ENCODE assay signal across 1 cellular context in genomic region chr6:142945071-142945445, GRCh38.
TF ChIP-seq lines count a peak whose summit lies in the region.

Gene HIVEP2, minus strand, starts transcription at chr6:142945176. Its CDS starts 170,438 bp downstream, at chr6:142774738.

TF ChIP-seq in H1, 55 proteins besides CTCF, POLR2A, EP300 and RAD21 (continued from another document):
- TF ChIP-seq CHD7 (IDR thresholded peaks at IDR 0.05; ENCODE audit: insufficient replicate concordance, low read length), result no peak
- TF ChIP-seq CEBPB (IDR thresholded peaks at IDR 0.05; ENCODE audit: low read depth, low read length), result peak; percentile 84
- TF ChIP-seq SRF (IDR thresholded peaks at IDR 0.05; ENCODE audit: low read depth, low read length), result no peak
- TF ChIP-seq POLR2AphosphoS5 (IDR thresholded peaks at IDR 0.05; ENCODE audit: low read depth, low read length), result peak; percentile 32
- TF ChIP-seq SP4 (IDR thresholded peaks at IDR 0.05; ENCODE audit: low read length), result no peak
- TF ChIP-seq TAF1 (IDR thresholded peaks at IDR 0.05; ENCODE audit: low read depth, low read length), result peak; percentile 69
- peak; percentile 27 for TF ChIP-seq TAF7 (optimal IDR thresholded peaks at IDR 0.05; ENCODE audit: borderline replicate concordance, low read depth, low read length)
- peak; percentile 94 for TF ChIP-seq TEAD4 (IDR thresholded peaks at IDR 0.05; ENCODE audit: low read depth, low read length)
